ENCODE assay signal across 8 cellular contexts in the genomic region with DNA sequence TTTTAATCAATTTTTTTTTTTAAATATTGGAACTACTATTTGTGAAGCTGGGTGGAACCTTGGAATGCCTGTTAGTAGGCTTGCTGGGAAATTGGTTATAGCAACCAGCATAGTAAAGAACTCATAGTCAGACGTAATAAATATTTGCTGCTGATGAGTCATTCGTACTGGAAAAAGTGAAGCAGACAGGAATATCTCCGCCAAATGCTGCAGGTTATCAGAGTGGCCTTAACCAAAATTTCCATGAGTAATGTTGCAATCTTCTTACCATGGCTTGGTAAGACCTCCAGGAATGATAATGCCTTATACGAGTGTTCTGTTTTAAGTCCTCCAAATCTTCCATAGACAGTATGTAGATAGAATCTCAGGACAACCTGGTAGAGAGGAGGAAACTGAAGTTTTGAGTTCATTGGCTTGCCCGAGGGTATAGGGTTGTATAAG. TPM values are rescaled to one million over a fixed set of nuclear protein-coding genes. Genes with fewer than 3 reads are reported as not detected.
DNase-seq lines count a peak whose midpoint lies in the region; ATAC-seq and TF ChIP-seq lines count a peak whose summit lies in the region.
"Had no signal": no experiment of that assay in that cellular context is flagged by ENCODE, and none has a peak within 500 bp of the region (broad histone marks: within the 10 kb centered on the region; RNA-seq: fewer than 3 reads in every experiment).

No MANE protein-coding gene starts in this region.

- H3K9me3 Mint-ChIP-seq in activated T-helper 2 cell treated with anti-CD3 and anti-CD28 coated beads, Interferon-gamma antibody, Interleukin-2, Interleukin-4, amounts not matched to agents 10 μg/mL and 5 μg/mL and 100 μg/mL, durations not matched to agents 14 hours and 24 hours and 36 hours: peaks cover 13% of the 10 kb centered on the region

- peak overlapping the region in 2 of 4 donors; percentile 74 to 83 for H3K27ac ChIP-seq in tibial nerve

- H3K4me3 ChIP-seq in tibial nerve: no peak overlapping the region

- peak in 1 of 2 donors; percentile 82 for TF ChIP-seq EP300 in tibial nerve (IDR thresholded peaks at IDR 0.05)

- no peaks in the 10 kb centered on the region for H3K36me3 ChIP-seq in tibial nerve

- TF ChIP-seq CTCF in tibial nerve (IDR thresholded peaks at IDR 0.05): no peak

- no peaks in the 10 kb centered on the region for H3K27me3 ChIP-seq in tibial nerve

- no peak overlapping the region for H3K4me3 Mint-ChIP-seq in activated T-helper 2 cell treated with anti-CD3 and anti-CD28 coated beads, Interferon-gamma antibody, Interleukin-2, Interleukin-4, amounts not matched to agents 10 μg/mL and 5 μg/mL and 100 μg/mL, durations not matched to agents 14 hours and 24 hours and 36 hours (ENCODE audit: low read depth)

- 57 to 58% methylated on average over 5 of the region's 5 CpGs for WGBS in tibial nerve, 2 donors

- H3K27ac Mint-ChIP-seq in activated T-helper 2 cell treated with anti-CD3 and anti-CD28 coated beads, Interferon-gamma antibody, Interleukin-2, Interleukin-4, amounts not matched to agents 10 μg/mL and 5 μg/mL and 100 μg/mL, durations not matched to agents 14 hours and 24 hours and 36 hours: peak overlapping the region; percentile 77

- intact Hi-C loops in activated T-helper 2 cell treated with anti-CD3 and anti-CD28 coated beads, Interferon-gamma antibody, Interleukin-2, Interleukin-4, amounts not matched to agents 10 μg/mL and 5 μg/mL and 100 μg/mL, durations not matched to agents 14 hours and 24 hours and 36 hours (cut with micrococcal nuclease): loop anchor here (1.0 kb wide), 4 partner anchors 30 to 130 kb away; no protein-coding TSS in a partner anchor
- intact Hi-C loops in left ventricle myocardium superior (cut with micrococcal nuclease): no loop called here

- H3K36me3 Mint-ChIP-seq in activated T-helper 2 cell treated with anti-CD3 and anti-CD28 coated beads, Interferon-gamma antibody, Interleukin-2, Interleukin-4, amounts not matched to agents 10 μg/mL and 5 μg/mL and 100 μg/mL, durations not matched to agents 14 hours and 24 hours and 36 hours (ENCODE audit: low read depth): peaks cover 28% of the 10 kb centered on the region

- H3K4me1 ChIP-seq in tibial nerve: peaks cover 0 to 89% (median 64%) of the 10 kb centered on the region in 4 donors

- H3K4me1 Mint-ChIP-seq in activated T-helper 2 cell treated with anti-CD3 and anti-CD28 coated beads, Interferon-gamma antibody, Interleukin-2, Interleukin-4, amounts not matched to agents 10 μg/mL and 5 μg/mL and 100 μg/mL, durations not matched to agents 14 hours and 24 hours and 36 hours (ENCODE audit: low read depth): peaks cover 66% of the 10 kb centered on the region

- DNase-seq in HS-5 (ENCODE audit: low read depth) (peak; percentile 57), left ventricle myocardium superior (no peak), stromal cell of bone marrow (ENCODE audit: low read depth) (peak; percentile 88), tibial nerve (ENCODE audit: low spot score in 2 of 2) (no peak)
- DNase-seq in activated T-helper 2 cell treated with anti-CD3 and anti-CD28 coated beads, Interferon-gamma antibody, Interleukin-2, Interleukin-4, amounts not matched to agents 10 μg/mL and 5 μg/mL and 100 μg/mL, durations not matched to agents 14 hours and 24 hours and 36 hours (ENCODE audit: low spot score): no peak
- DNase-seq in activated CD4-positive, alpha-beta T cell treated with anti-CD3 and anti-CD28 coated beads, Interleukin-2, amount 50 U/mL, for 1 hour: no peak
- DNase-seq: effector memory CD4-positive, alpha-beta T cell had no signal

- no peaks in the 10 kb centered on the region for H3K27me3 Mint-ChIP-seq in activated T-helper 2 cell treated with anti-CD3 and anti-CD28 coated beads, Interferon-gamma antibody, Interleukin-2, Interleukin-4, amounts not matched to agents 10 μg/mL and 5 μg/mL and 100 μg/mL, durations not matched to agents 14 hours and 24 hours and 36 hours (ENCODE audit: low read depth)

- H3K9me3 ChIP-seq in tibial nerve: no peaks in the 10 kb centered on the region

- peak; percentile 57 for ATAC-seq in left ventricle myocardium superior
- no peak for ATAC-seq in GM21381 (IDR thresholded peaks at IDR 0.05; ENCODE audit: unreplicated experiment)

- TF ChIP-seq POLR2A in tibial nerve (IDR thresholded peaks at IDR 0.05): no peak

RNA-seq across cellular contexts. Expression of a gene that starts 34.2 kb away (rescaled TPM):
- total RNA-seq in activated T-helper 2 cell treated with anti-CD3 and anti-CD28 coated beads, Interferon-gamma antibody, Interleukin-2, Interleukin-4, amounts not matched to agents 10 μg/mL and 5 μg/mL and 100 μg/mL, durations not matched to agents 14 hours and 24 hours and 36 hours: 27.2 and 28.4 TPM in 2 replicates
- total RNA-seq in left ventricle myocardium superior (66.7 TPM), tibial nerve (100 to 1,000 TPM in 2 of 4 donors, 10 to 100 TPM in 2; 87.9 to 126 (median 95.5) TPM)

Comparison
In these comparisons a context has a peak if more than half of its experiments do, and no peak if none do; other contexts are left out.
1. DNase-seq: peak in HS-5 (single experiment) and stromal cell of bone marrow (single experiment); none in activated T-helper 2 cell treated with anti-CD3 and anti-CD28 coated beads, Interferon-gamma antibody, Interleukin-2, Interleukin-4, amounts not matched to agents 10 μg/mL and 5 μg/mL and 100 μg/mL, durations not matched to agents 14 hours and 24 hours and 36 hours (single experiment), left ventricle myocardium superior (single experiment), tibial nerve (0 of 2) and activated CD4-positive, alpha-beta T cell treated with anti-CD3 and anti-CD28 coated beads, Interleukin-2, amount 50 U/mL, for 1 hour (single experiment).